ENCODE assay signal across 11 cellular contexts in genomic region chr7:75645570-75645969, GRCh38.
"Had no signal": no experiment of that assay in that cellular context is flagged by ENCODE, and none has a peak within 500 bp of the region (broad histone marks: within the 10 kb centered on the region; RNA-seq: fewer than 3 reads in every experiment).

No MANE protein-coding gene starts in this region.

- ATAC-seq: GM23338, HCT116 had no signal

- H3K4me1 ChIP-seq: HAP-1 had no signal

- H2AFZ ChIP-seq: GM23248, GM23338 had no signal

- H3K4me3 ChIP-seq: GM23248, GM23338, HAP-1 had no signal

- FAIRE-seq: H1, H54 had no signal

- H3K9ac ChIP-seq: GM23248 had no signal

- H3K4me2 ChIP-seq: GM23338 had no signal

- H3K36me3 ChIP-seq: HAP-1 had no signal

- DNase-seq: GM23248, GOT3, H7, H9, HCEC 1CT, HFFc6 had no signal

- H3K27ac ChIP-seq: GM23248 had no signal
